In the genomic region with DNA sequence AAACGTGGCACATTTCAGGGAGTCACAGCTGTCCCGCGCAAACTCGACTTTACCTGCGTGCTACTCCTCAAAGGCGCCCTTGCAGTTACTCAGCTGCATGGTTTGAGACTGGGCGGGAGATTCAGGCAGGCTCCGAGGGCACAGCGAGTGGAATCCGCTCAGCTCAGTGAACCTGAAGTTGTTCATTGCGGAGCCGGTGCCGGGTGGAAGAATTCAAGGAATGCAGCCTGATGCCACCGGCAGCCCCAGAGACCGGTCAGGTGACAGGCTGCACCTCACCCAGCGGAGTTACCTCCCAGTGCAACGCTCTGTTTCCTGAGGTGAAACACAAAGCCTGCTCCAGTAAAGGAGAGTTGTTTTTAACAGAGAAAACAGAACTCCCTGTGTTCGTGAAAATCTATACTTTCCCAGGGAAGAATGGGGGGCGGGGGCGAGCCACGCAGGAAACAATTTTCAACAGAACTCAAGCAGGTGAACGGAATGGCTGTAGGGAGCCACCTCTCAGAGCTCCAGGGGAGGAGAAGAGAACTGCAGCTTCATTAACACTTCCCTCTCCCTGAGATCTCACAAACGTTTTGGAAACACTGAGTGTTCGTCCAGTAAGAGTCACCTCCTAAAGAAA, we compare ENCODE assay signal across 8 cellular contexts. TPM values are rescaled to one million over a fixed set of nuclear protein-coding genes. Genes with fewer than 3 reads are reported as not detected.
A peak's percentile ranks its signal among the peaks of the same experiment; 100 is the strongest.
DNase-seq lines count a peak whose midpoint lies in the region; ATAC-seq and TF ChIP-seq lines count a peak whose summit lies in the region.

No MANE protein-coding gene starts in this region.

- H3K4me3 ChIP-seq in AG04450 (ENCODE audit: low read depth, low read length) (peak overlapping the region; percentile 52), muscle layer of duodenum (ENCODE audit: low read depth in 1 of 2, low read length in 2 of 2) (peak overlapping the region; percentile 49 to 59)

- H3K27ac ChIP-seq in AG04450 (ENCODE audit: low read depth, low read length) (no peak overlapping the region), epithelial cell of prostate (peak overlapping the region; percentile 32), muscle layer of duodenum (ENCODE audit: low read length) (no peak overlapping the region)

- POLR2A ChIA-PET in AG04450 (lab: Yijun Ruan, JAX) = no interaction called here

- H3K4me1 ChIP-seq in muscle layer of duodenum (ENCODE audit: control insufficient read depth in 1 of 2, insufficient read depth in 2 of 2, low read length in 2 of 2) = no peaks in the 10 kb centered on the region

- H3K9me3 ChIP-seq in AG04450 (ENCODE audit: control insufficient read depth, insufficient read depth, low read length) (no peaks in the 10 kb centered on the region), muscle layer of duodenum (ENCODE audit: control insufficient read depth in 1 of 2, low read length in 2 of 2) (no peaks in the 10 kb centered on the region)

- ATAC-seq in HG03039 (IDR thresholded peaks at IDR 0.05; ENCODE audit: unreplicated experiment) (no peak), GM21381 (IDR thresholded peaks at IDR 0.05; ENCODE audit: unreplicated experiment) (no peak)

- no peaks in the 10 kb centered on the region for H3K27me3 ChIP-seq in AG04450 (ENCODE audit: control insufficient read depth, insufficient read depth, low read length)
- H3K27me3 ChIP-seq in muscle layer of duodenum (ENCODE audit: low read depth, low read length) = peaks cover 6% of the 10 kb centered on the region

- TF ChIP-seq CTCF in AG04450 (IDR thresholded peaks at IDR 0.05; ENCODE audit: low read depth, low read length) = 0 out of 2 replicates have a peak, but pooled peaks have one; percentile 11

- CTCF ChIA-PET in AG04450 (lab: Charles Lee) = interaction anchor here (1.0 to 4.9 kb wide), 6 partner anchors 16 to 298 kb away, joined by 3 to 28 read pairs (median 5); no protein-coding TSS in a partner anchor

- H3K36me3 ChIP-seq in muscle layer of duodenum (ENCODE audit: control insufficient read depth in 1 of 2, insufficient read depth in 2 of 2, low read length in 2 of 2) = no peaks in the 10 kb centered on the region

- DNase-seq in AG04450 (ENCODE audit: low read depth, low spot score) (no peak), NCI-H1048 (lab: John Stamatoyannopoulos, UW) (peak; percentile 79), epithelial cell of prostate (ENCODE audit: low read depth, low spot score) (no peak), SHP77 treated with DMSO at 0.1 percent for 48 hours (lab: John Stamatoyannopoulos, UW) (no peak), NCI-H524 treated with DMSO at 0.1 percent for 48 hours (lab: John Stamatoyannopoulos, UW) (no peak)

RNA-seq across cellular contexts. Expression of gene VEPH1, which starts 3.8 kb away (rescaled TPM):
- 27.3 and 36.4 TPM in 2 replicates for polyA plus RNA-seq in AG04450 (2011; rRNA removed)
- 28.2 and 39.8 TPM in 2 replicates for polyA minus RNA-seq in AG04450 (2011; rRNA and poly(A)+ RNA removed)
